Comparison of ENCODE assay signal across 8 cellular contexts in genomic region chr1:121447280-121447923, GRCh38.
DNase-seq lines count a peak whose midpoint lies in the region; ATAC-seq, FAIRE-seq and TF ChIP-seq lines count a peak whose summit lies in the region.
"Not testable (repeated sequence)": the region's sequence is repeated elsewhere in the genome, so short reads cannot be mapped to it uniquely, and the experiment has no call there.

No MANE protein-coding gene starts in this region.

- TF ChIP-seq CTCF in DOHH2 (IDR thresholded peaks at IDR 0.05; ENCODE audit: low read depth, low read length, poor library complexity, severe bottlenecking) (peak; percentile 54), LNCaP clone FGC (IDR thresholded peaks at IDR 0.05; ENCODE audit: control insufficient read depth, extremely low read depth, insufficient read depth) (0 out of 2 replicates have a peak, but pooled peaks have one; percentile 10), OCI-LY7 (conservative IDR thresholded peaks at IDR 0.05; ENCODE audit: low read length) (peak; percentile 83), astrocyte of the cerebellum (IDR thresholded peaks at IDR 0.05; ENCODE audit: low read depth, low read length, missing control alignments) (peak; percentile 18), esophagus squamous epithelium (IDR thresholded peaks at IDR 0.05) (peak in 4 of 6 experiments; percentile 25 to 54 (median 44)), prostate gland (IDR thresholded peaks at IDR 0.05) (peak in 3 of 4 experiments; percentile 24 to 36 (median 35))

- not testable (repeated sequence) for BruUV-seq in OCI-LY7 (replicated peaks; lab: Mats Ljungman, UMichigan)

- in situ Hi-C loops in astrocyte of the cerebellum (cut with HindIII; ENCODE audit: low sequenced_read_pairs): not testable (repeated sequence)

- H4K20me1 ChIP-seq in DOHH2 (ENCODE audit: control insufficient read depth, insufficient read depth, low read depth, low read length); OCI-LY7 (ENCODE audit: insufficient read depth, low read length): not testable (repeated sequence)

- peak; percentile 31 for ATAC-seq in left lobe of liver

- H3K4me2 ChIP-seq in DOHH2 (ENCODE audit: low read length): peak overlapping the region; percentile 29
- H3K4me2 ChIP-seq in OCI-LY7 (ENCODE audit: low read length): not testable (repeated sequence)

- 0 to 5% methylated on average over 1 of the region's 1 CpG for WGBS in esophagus squamous epithelium, 2 donors
- 8% methylated on average over 1 of the region's 1 CpG for WGBS in prostate gland

- TF ChIP-seq POLR2A in esophagus squamous epithelium (IDR thresholded peaks at IDR 0.05); prostate gland (IDR thresholded peaks at IDR 0.05): not testable (repeated sequence)

- H3K36me3 ChIP-seq in DOHH2 (ENCODE audit: control insufficient read depth, low read length); OCI-LY7 (ENCODE audit: insufficient read depth, low read length); esophagus squamous epithelium; prostate gland: not testable (repeated sequence)

- not testable (repeated sequence) for H3K79me2 ChIP-seq in DOHH2 (ENCODE audit: control insufficient read depth, low read length); OCI-LY7 (ENCODE audit: insufficient read depth, low read depth, low read length)

- CTCF ChIA-PET in OCI-LY7 (lab: Charles Lee; ENCODE audit: unreplicated experiment): not testable (repeated sequence)

- not testable (repeated sequence) for H3K4me3 ChIP-seq in DOHH2 (ENCODE audit: low read length); LNCaP clone FGC (ENCODE audit: low read depth, low read length); OCI-LY7 (ENCODE audit: low read depth, low read length, poor library complexity, severe bottlenecking); astrocyte of the cerebellum (ENCODE audit: low read depth, low read length); esophagus squamous epithelium; prostate gland

- not testable (repeated sequence) for DNase-seq in LNCaP clone FGC (ENCODE audit: low read depth); astrocyte of the cerebellum (ENCODE audit: low read depth); esophagus squamous epithelium (lab: John Stamatoyannopoulos, UW); left lobe of liver (ENCODE audit: low spot score); prostate gland (ENCODE audit: low spot score)
- DNase-seq in OCI-LY7 (ENCODE audit: low spot score): peak; percentile 14

- peaks cover 50% of the 10 kb centered on the region for H3K4me1 ChIP-seq in DOHH2 (ENCODE audit: control insufficient read depth, low read length)
- not testable (repeated sequence) for H3K4me1 ChIP-seq in OCI-LY7 (ENCODE audit: insufficient read depth, low read length, poor library complexity, severe bottlenecking); esophagus squamous epithelium; prostate gland (replicated peaks)

- not testable (repeated sequence) for H3F3A ChIP-seq in DOHH2 (ENCODE audit: control insufficient read depth, insufficient read depth)

- peak; percentile 80 for FAIRE-seq in A204.1 (lab: Jason Lieb, UNC)

- not testable (repeated sequence) for H3K27me3 ChIP-seq in DOHH2 (ENCODE audit: control insufficient read depth, low read length); esophagus squamous epithelium; prostate gland (replicated peaks; ENCODE audit: insufficient read depth)

- peak overlapping the region; percentile 24; the same call in 1 of the 2 replicates for H3K27ac ChIP-seq in DOHH2 (ENCODE audit: low read depth, low read length)
- not testable (repeated sequence) for H3K27ac ChIP-seq in OCI-LY7 (ENCODE audit: low read depth, low read length, poor library complexity, severe bottlenecking); esophagus squamous epithelium; prostate gland

- H3K9me3 ChIP-seq in DOHH2 (ENCODE audit: control insufficient read depth, insufficient read depth, low read length); OCI-LY7 (ENCODE audit: low read length); esophagus squamous epithelium; prostate gland: not testable (repeated sequence)

- not testable (repeated sequence) for H3K9me2 ChIP-seq in DOHH2 (replicated peaks; ENCODE audit: control insufficient read depth, low read length); OCI-LY7 (ENCODE audit: insufficient read depth, low read length)

- POLR2A ChIA-PET in OCI-LY7 (lab: Charles Lee): interaction anchor here (0.8 to 1.3 kb wide), 4 partner anchors 10 to 74 kb away, joined by 3 to 6 read pairs (median 4); no protein-coding TSS in a partner anchor

- peak overlapping the region; percentile 68; the same call in 1 of the 2 replicates for H2AFZ ChIP-seq in OCI-LY7 (ENCODE audit: low read length)

- intact Hi-C loops in OCI-LY7 (cut with micrococcal nuclease; ENCODE audit: unreplicated experiment); esophagus squamous epithelium (cut with DNase I); prostate gland (cut with DNase I): not testable (repeated sequence)

Comparison
In these comparisons a context has a peak if more than half of its experiments do, and no peak if none do; other contexts are left out.
1. CTCF ChIP-seq: peak in every context shown above with its lines; median percentile 83 in OCI-LY7; 54 in DOHH2; 44 in esophagus squamous epithelium; 35 in prostate gland; 18 in astrocyte of the cerebellum; 10 in LNCaP clone FGC.